Comparison of ENCODE assay signal across 8 cellular contexts in genomic region chr5:157328277-157328912, GRCh38.
DNase-seq lines count a peak whose midpoint lies in the region; ATAC-seq, FAIRE-seq and TF ChIP-seq lines count a peak whose summit lies in the region.

No MANE protein-coding gene starts in this region.

- TF ChIP-seq EP300 in H1 (IDR thresholded peaks at IDR 0.05; ENCODE audit: borderline replicate concordance in 1 of 2, low read depth in 2 of 2, low read length in 2 of 2): no peak

- peak overlapping the region in 2 of 7 donors; percentile 11 to 35 for H3K4me3 Mint-ChIP-seq in CD8-positive, alpha-beta memory T cell
- H3K4me3 Mint-ChIP-seq in stimulated activated naive B cell treated with anti-CD40 and anti-IgM and Interleukin-4, amounts not matched to agents 10 μg/mL and 1 μg/mL and 100 μg/mL, for 72 hours: no peak overlapping the region

- H4K5ac ChIP-seq in H1 (ENCODE audit: insufficient read length, low read depth, low read length): no peak overlapping the region

- peak overlapping the region; percentile 2 to 91 (median 79) for H3K27ac Mint-ChIP-seq in CD8-positive, alpha-beta memory T cell
- peak overlapping the region; percentile 28 for H3K27ac Mint-ChIP-seq in stimulated activated naive B cell treated with anti-CD40 and anti-IgM and Interleukin-4, amounts not matched to agents 10 μg/mL and 1 μg/mL and 100 μg/mL, for 72 hours

- H3K4me3 ChIP-seq in CD8-positive, alpha-beta memory T cell (ENCODE audit: low read length): peak overlapping the region; percentile 7
- no peak overlapping the region for H3K4me3 ChIP-seq in H1 (ENCODE audit: extremely low read depth in 1 of 4, insufficient read depth in 2 of 4, low read depth in 3 of 4, low read length in 4 of 4)

- TF ChIP-seq RAD21 in H1 (IDR thresholded peaks at IDR 0.05 in 1 of 2, conservative IDR thresholded peaks at IDR 0.05 in 1 of 2; ENCODE audit: low read depth in 2 of 2, low read length in 2 of 2): peak; percentile 67 to 74

- H3K18ac ChIP-seq in H1 (ENCODE audit: extremely low read depth, low read length): no peak overlapping the region

- no peak overlapping the region for H3K23ac ChIP-seq in H1 (ENCODE audit: insufficient read length)

- H2BK15ac ChIP-seq in H1 (ENCODE audit: low read length): no peak overlapping the region

- no peaks in the 10 kb centered on the region for H3K9me3 ChIP-seq in CD8-positive, alpha-beta memory T cell (ENCODE audit: low read length)
- H3K9me3 ChIP-seq in H1 (ENCODE audit: insufficient read depth in 2 of 2, low read depth in 1 of 2, low read length in 1 of 2): no peaks in the 10 kb centered on the region

- H3K79me2 ChIP-seq in H1 (ENCODE audit: control insufficient read depth in 1 of 2, insufficient read depth in 2 of 2, low read length in 2 of 2): no peaks in the 10 kb centered on the region

- no peak overlapping the region for H2BK12ac ChIP-seq in H1 (ENCODE audit: low read depth, low read length)

- H4K20me1 ChIP-seq in H1 (replicated peaks in 1 of 2; ENCODE audit: control insufficient read depth in 1 of 2, insufficient read depth in 2 of 2, low read length in 2 of 2): peaks cover 0 to 2% of the 10 kb centered on the region in 2 experiments

- no peak for TF ChIP-seq POLR2A in H1 (IDR thresholded peaks at IDR 0.05; ENCODE audit: control extremely low read depth in 1 of 2, low read depth in 2 of 2, low read length in 2 of 2)

- POLR2A ChIA-PET in CD8-positive, alpha-beta memory T cell (lab: Charles Lee): no interaction called here
- POLR2A ChIA-PET in H1 (lab: Charles Lee; ENCODE audit: partially characterized antibody): interaction anchor here (1.0 to 1.2 kb wide), 2 partner anchors 10 to 16 kb away, joined by 3 to 4 read pairs; no protein-coding TSS in a partner anchor

- peaks cover 12 to 31% (median 27%) of the 10 kb centered on the region in 3 donors for H3K4me1 Mint-ChIP-seq in CD8-positive, alpha-beta memory T cell
- peaks cover 15 to 26% of the 10 kb centered on the region in 2 donors for H3K4me1 Mint-ChIP-seq in stimulated activated naive B cell treated with anti-CD40 and anti-IgM and Interleukin-4, amounts not matched to agents 10 μg/mL and 1 μg/mL and 100 μg/mL, for 72 hours

- no peaks in the 10 kb centered on the region for H3K27me3 ChIP-seq in CD8-positive, alpha-beta memory T cell (ENCODE audit: insufficient read depth, low read length, poor library complexity, severe bottlenecking)
- H3K27me3 ChIP-seq in H1 (replicated peaks in 1 of 4; ENCODE audit: control insufficient read depth in 3 of 4, extremely low read depth in 1 of 4, insufficient read depth in 3 of 4, low read length in 3 of 4): no peaks in the 10 kb centered on the region

- peaks cover 13 to 94% (median 31%) of the 10 kb centered on the region in 3 donors for H3K36me3 Mint-ChIP-seq in CD8-positive, alpha-beta memory T cell
- peaks cover 56 to 69% of the 10 kb centered on the region in 2 donors for H3K36me3 Mint-ChIP-seq in stimulated activated naive B cell treated with anti-CD40 and anti-IgM and Interleukin-4, amounts not matched to agents 10 μg/mL and 1 μg/mL and 100 μg/mL, for 72 hours

- H3K56ac ChIP-seq in H1 (replicated peaks; ENCODE audit: insufficient read length, low read depth, low read length): no peak overlapping the region

- no peak overlapping the region for H3K14ac ChIP-seq in H1 (ENCODE audit: insufficient read length)

- TF ChIP-seq CTCF in H1 (IDR thresholded peaks at IDR 0.05; ENCODE audit: control extremely low read depth in 1 of 3, insufficient read depth in 1 of 3, low read depth in 1 of 3, low read length in 3 of 3): peak; percentile 86 to 94 (median 89)

- H2AK5ac ChIP-seq in H1 (ENCODE audit: low read depth, low read length): no peak overlapping the region

- peak; percentile 31 to 68 (median 59) for DNase-seq in CD8-positive, alpha-beta memory T cell
- peak; percentile 60 for DNase-seq in NCI-H510A treated with DMSO at 0.1 percent for 48 hours (lab: John Stamatoyannopoulos, UW)
- DNase-seq in activated CD4-positive, alpha-beta T cell treated with anti-CD3 and anti-CD28 coated beads, Interleukin-2, amount 50 U/mL, for 1 hour: peak; percentile 43
- peak in 1 of 2 experiments; percentile 54 for DNase-seq in H1 (ENCODE audit: low read depth in 1 of 2, low spot score in 2 of 2)
- peak; percentile 51 for DNase-seq in middle frontal gyrus (ENCODE audit: extremely low spot score, low spot score)
- peak; percentile 26 for DNase-seq in stimulated activated naive B cell treated with anti-CD40 and anti-IgM and Interleukin-4, amounts not matched to agents 10 μg/mL and 1 μg/mL and 100 μg/mL, for 72 hours

- H3K79me1 ChIP-seq in H1 (ENCODE audit: low read depth, low read length): no peaks in the 10 kb centered on the region

- CTCF ChIA-PET in CD8-positive, alpha-beta memory T cell (lab: Charles Lee): interaction anchor here (0.5 to 4.0 kb wide), 21 partner anchors 8 to 415 kb away, joined by 3 to 17 read pairs (median 5); partner anchors contain the start of genes LSM11 and THG1L
- CTCF ChIA-PET in H1 (lab: Charles Lee; ENCODE audit: partially characterized antibody): interaction anchor here (0.5 to 12.4 kb wide), 35 partner anchors 9 to 833 kb away, joined by 3 to 157 read pairs (median 4); a partner anchor contains a TSS

- peaks cover 30% of the 10 kb centered on the region for H3K4me1 ChIP-seq in CD8-positive, alpha-beta memory T cell (ENCODE audit: insufficient read depth, low read length)
- no peaks in the 10 kb centered on the region for H3K4me1 ChIP-seq in H1 (replicated peaks in 1 of 4; ENCODE audit: control insufficient read depth in 3 of 4, insufficient read depth in 4 of 4, low read length in 3 of 4)

- H3K4ac ChIP-seq in H1 (replicated peaks; ENCODE audit: insufficient read length, low read depth, low read length): no peak overlapping the region

- 67% methylated on average over 11 of the region's 12 CpGs; no CpG with 5 or more reads in 1 of the 2 experiments for WGBS in H1 (ENCODE audit: extremely low coverage in 1 of 2, insufficient coverage in 1 of 2, insufficient read length in 1 of 2, insufficient replicate concordance in 2 of 2, low coverage in 1 of 2, low lambda C conversion rate in 2 of 2, missing lambda C conversion rate in 1 of 2), 2 experiments

- peaks cover 81% of the 10 kb centered on the region for H3K36me3 ChIP-seq in CD8-positive, alpha-beta memory T cell (ENCODE audit: insufficient read depth, low read length)
- peaks cover 0 to 23% (median 19%) of the 10 kb centered on the region in 4 experiments; a peak in 7 of 8 replicates for H3K36me3 ChIP-seq in H1 (ENCODE audit: control insufficient read depth in 2 of 4, insufficient read depth in 4 of 4, low read length in 3 of 4)

- H2AFZ ChIP-seq in H1 (ENCODE audit: low read length): no peak overlapping the region

- H2BK5ac ChIP-seq in H1 (ENCODE audit: low read depth, low read length): no peak overlapping the region

- no peaks in the 10 kb centered on the region for H3K9me3 Mint-ChIP-seq in CD8-positive, alpha-beta memory T cell
- no peaks in the 10 kb centered on the region for H3K9me3 Mint-ChIP-seq in stimulated activated naive B cell treated with anti-CD40 and anti-IgM and Interleukin-4, amounts not matched to agents 10 μg/mL and 1 μg/mL and 100 μg/mL, for 72 hours

- H4K8ac ChIP-seq in H1 (ENCODE audit: extremely low read depth, insufficient read depth, low read length): no peak overlapping the region

- H3K4me2 ChIP-seq in H1 (ENCODE audit: insufficient read depth in 1 of 2, low read depth in 2 of 2, low read length in 2 of 2): no peak overlapping the region

- no peaks in the 10 kb centered on the region for H3K27me3 Mint-ChIP-seq in CD8-positive, alpha-beta memory T cell
- no peaks in the 10 kb centered on the region for H3K27me3 Mint-ChIP-seq in stimulated activated naive B cell treated with anti-CD40 and anti-IgM and Interleukin-4, amounts not matched to agents 10 μg/mL and 1 μg/mL and 100 μg/mL, for 72 hours

- H2BK120ac ChIP-seq in H1 (replicated peaks; ENCODE audit: low read depth, low read length): no peak overlapping the region

- no peak overlapping the region for H3K9ac ChIP-seq in H1 (replicated peaks in 1 of 4; ENCODE audit: extremely low read depth in 1 of 4, low read depth in 3 of 4, low read length in 3 of 4)

- H2BK20ac ChIP-seq in H1 (ENCODE audit: low read length): no peak overlapping the region

- FAIRE-seq in H1 (lab: Jason Lieb, UNC): peak; percentile 89

- no peak overlapping the region for H3K27ac ChIP-seq in CD8-positive, alpha-beta memory T cell (ENCODE audit: low read depth, low read length)
- no peak overlapping the region for H3K27ac ChIP-seq in H1 (ENCODE audit: low read depth, low read length)

- H3K23me2 ChIP-seq in H1 (ENCODE audit: low read depth, low read length): no peaks in the 10 kb centered on the region

- ATAC-seq in GM19328 (IDR thresholded peaks at IDR 0.05; ENCODE audit: unreplicated experiment): peak; percentile 89
- peak; percentile 88 for ATAC-seq in HG03439 (IDR thresholded peaks at IDR 0.05; ENCODE audit: unreplicated experiment)
- ATAC-seq in stimulated activated naive B cell treated with anti-CD40 and anti-IgM and Interleukin-4, amounts not matched to agents 10 μg/mL and 1 μg/mL and 100 μg/mL, for 72 hours (replicated peaks): peak; percentile 96

- no peak overlapping the region for H4K91ac ChIP-seq in H1 (replicated peaks; ENCODE audit: insufficient read length, low read length)

TF ChIP-seq in H1, 55 proteins besides CTCF, POLR2A, EP300 and RAD21:
- TF ChIP-seq CBX5 (IDR thresholded peaks at IDR 0.05; ENCODE audit: low read depth, low read length): no peak
- TF ChIP-seq TEAD4 (IDR thresholded peaks at IDR 0.05; ENCODE audit: low read depth, low read length): peak; percentile 43; the same call in 1 of the 2 replicates
